ENCODE assay signal across 8 cellular contexts in the genomic region with DNA sequence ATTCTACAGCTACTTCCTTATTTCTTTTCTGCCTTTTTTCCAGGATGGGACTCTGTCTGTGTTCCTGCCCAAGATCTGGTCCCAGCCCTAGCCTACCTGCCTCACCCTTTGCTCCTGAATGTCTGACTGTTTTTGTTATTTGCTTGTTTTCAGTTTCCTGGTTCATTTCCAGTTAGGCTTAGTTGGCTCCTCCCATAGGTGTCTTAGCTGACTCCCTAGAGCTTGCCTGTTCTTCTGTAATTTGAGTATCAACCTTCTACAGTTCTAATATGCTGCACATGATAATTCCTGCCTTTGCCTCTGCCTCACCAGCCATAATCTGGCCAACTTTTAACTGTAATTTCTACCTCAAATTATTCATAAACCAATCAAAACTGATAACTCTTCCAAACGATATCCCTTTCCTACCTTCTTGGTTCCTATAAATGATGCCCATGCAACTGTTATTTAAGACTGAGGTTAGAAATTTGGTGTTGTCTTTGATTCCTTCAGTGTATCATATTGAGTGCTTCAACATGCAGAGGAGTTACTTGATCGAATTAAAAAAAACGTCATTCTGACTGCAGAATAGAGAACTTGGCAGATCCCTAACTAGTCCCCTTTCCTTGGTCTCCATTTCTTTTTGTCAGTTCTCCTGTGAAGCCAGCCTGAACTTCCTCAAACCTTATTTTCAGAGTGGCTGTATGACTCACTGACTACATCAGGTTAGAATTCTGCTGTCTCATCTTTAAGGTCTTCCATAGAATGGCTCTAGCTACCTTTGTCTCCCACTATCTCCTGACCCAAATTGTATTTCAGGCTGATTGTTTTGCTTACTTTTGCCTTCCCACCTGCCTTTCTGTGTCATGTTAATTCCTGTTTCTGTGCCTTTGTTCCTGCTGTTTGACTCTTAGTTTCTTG. TPM values are rescaled to one million over a fixed set of nuclear protein-coding genes. Genes with fewer than 3 reads are reported as not detected.
DNase-seq lines count a peak whose midpoint lies in the region; ATAC-seq and TF ChIP-seq lines count a peak whose summit lies in the region.

No MANE protein-coding gene starts in this region.

- peaks cover 33 to 57% (median 43%) of the 10 kb centered on the region in 4 donors for H3K4me1 Mint-ChIP-seq in CD4-positive, CD25-positive, alpha-beta regulatory T cell

- ATAC-seq in CD4-positive, CD25-positive, alpha-beta regulatory T cell (ENCODE audit: low read depth in 2 of 2) = peak in 1 of 2 donors; percentile 34
- ATAC-seq in GM18505 (IDR thresholded peaks at IDR 0.05; ENCODE audit: unreplicated experiment) = no peak

- no peak for TF ChIP-seq POLR2A in GM18505 (IDR thresholded peaks at IDR 0.05; ENCODE audit: borderline replicate concordance, extremely low read depth, insufficient read depth, insufficient read length)

- H3K36me3 ChIP-seq in CD4-positive, CD25-positive, alpha-beta regulatory T cell (ENCODE audit: control insufficient read depth, insufficient read depth, low read length) = peaks cover 5% of the 10 kb centered on the region

- H3K4me1 ChIP-seq in CD4-positive, CD25-positive, alpha-beta regulatory T cell (ENCODE audit: control insufficient read depth, insufficient read depth, low read length, poor library complexity, severe bottlenecking) = peaks cover 6% of the 10 kb centered on the region

- peak overlapping the region in 2 of 3 donors; percentile 5 to 26 for H3K27ac Mint-ChIP-seq in CD4-positive, CD25-positive, alpha-beta regulatory T cell

- H3K4me3 Mint-ChIP-seq in CD4-positive, CD25-positive, alpha-beta regulatory T cell = peak overlapping the region in 1 of 4 donors; percentile 53

- no peaks in the 10 kb centered on the region for H3K27me3 ChIP-seq in CD4-positive, CD25-positive, alpha-beta regulatory T cell (ENCODE audit: control insufficient read depth, insufficient read depth, low read length)
- H3K27me3 ChIP-seq in HL-60 (ENCODE audit: insufficient read depth, poor library complexity, severe bottlenecking) = no peaks in the 10 kb centered on the region

- DNase-seq in CD4-positive, CD25-positive, alpha-beta regulatory T cell = no peak
- DNase-seq in HL-60 (ENCODE audit: low read depth in 1 of 2, low spot score in 1 of 2) = peak; percentile 42 to 69
- peak; percentile 92 for DNase-seq in SKM-1 treated with dmso at 0.1 percent for 144 hours (lab: John Stamatoyannopoulos, UW; ENCODE audit: unreplicated experiment)
- peak; percentile 37 for DNase-seq in fibroblast of peridontal ligament (ENCODE audit: extremely low read depth)
- peak; percentile 80 for DNase-seq in renal cortical epithelial cell (ENCODE audit: low read depth)
- DNase-seq in NCI-H524 (lab: John Stamatoyannopoulos, UW) = no peak
- no peak for DNase-seq in NCI-H1694 (lab: John Stamatoyannopoulos, UW)

- no peak overlapping the region for H3K27ac ChIP-seq in CD4-positive, CD25-positive, alpha-beta regulatory T cell (ENCODE audit: insufficient read depth, low read length, poor library complexity, severe bottlenecking)
- peak overlapping the region; percentile 57 for H3K27ac ChIP-seq in HL-60 (replicated peaks)

- H3K9me3 ChIP-seq in CD4-positive, CD25-positive, alpha-beta regulatory T cell (ENCODE audit: control insufficient read depth in 2 of 2, low read length in 2 of 2) = no peaks in the 10 kb centered on the region

- H3K36me3 Mint-ChIP-seq in CD4-positive, CD25-positive, alpha-beta regulatory T cell = peaks cover 26% of the 10 kb centered on the region

- no peaks in the 10 kb centered on the region for H3K9me3 Mint-ChIP-seq in CD4-positive, CD25-positive, alpha-beta regulatory T cell

- no peaks in the 10 kb centered on the region for H3K27me3 Mint-ChIP-seq in CD4-positive, CD25-positive, alpha-beta regulatory T cell

- TF ChIP-seq CTCF in HL-60 (IDR thresholded peaks at IDR 0.05; ENCODE audit: insufficient read depth, low read length) = no peak

- H3K4me3 ChIP-seq in CD4-positive, CD25-positive, alpha-beta regulatory T cell (ENCODE audit: low read depth, low read length) = no peak overlapping the region
- H3K4me3 ChIP-seq in HL-60 (replicated peaks; ENCODE audit: insufficient read depth, low read length) = no peak overlapping the region

RNA-seq across cellular contexts. Expression of a gene that starts 8.4 kb away (rescaled TPM):
- total RNA-seq in CD4-positive, CD25-positive, alpha-beta regulatory T cell = 42.2 TPM
- polyA plus RNA-seq in CD4-positive, CD25-positive, alpha-beta regulatory T cell = 10 to 100 TPM; 43.0 to 46.5 (median 44.9) TPM
- 67.2 and 83.7 TPM in 2 replicates for total RNA-seq in renal cortical epithelial cell

Comparison
In these comparisons a context has a peak if more than half of its experiments do, and no peak if none do; other contexts are left out.
1. DNase-seq: peak in HL-60 (2 of 2), SKM-1 treated with dmso at 0.1 percent for 144 hours (single experiment), fibroblast of peridontal ligament (single experiment) and renal cortical epithelial cell (single experiment); none in CD4-positive, CD25-positive, alpha-beta regulatory T cell (0 of 3), NCI-H524 (0 of 2) and NCI-H1694 (single experiment).